ENCODE assay signal across 1 cellular context in the genomic region with DNA sequence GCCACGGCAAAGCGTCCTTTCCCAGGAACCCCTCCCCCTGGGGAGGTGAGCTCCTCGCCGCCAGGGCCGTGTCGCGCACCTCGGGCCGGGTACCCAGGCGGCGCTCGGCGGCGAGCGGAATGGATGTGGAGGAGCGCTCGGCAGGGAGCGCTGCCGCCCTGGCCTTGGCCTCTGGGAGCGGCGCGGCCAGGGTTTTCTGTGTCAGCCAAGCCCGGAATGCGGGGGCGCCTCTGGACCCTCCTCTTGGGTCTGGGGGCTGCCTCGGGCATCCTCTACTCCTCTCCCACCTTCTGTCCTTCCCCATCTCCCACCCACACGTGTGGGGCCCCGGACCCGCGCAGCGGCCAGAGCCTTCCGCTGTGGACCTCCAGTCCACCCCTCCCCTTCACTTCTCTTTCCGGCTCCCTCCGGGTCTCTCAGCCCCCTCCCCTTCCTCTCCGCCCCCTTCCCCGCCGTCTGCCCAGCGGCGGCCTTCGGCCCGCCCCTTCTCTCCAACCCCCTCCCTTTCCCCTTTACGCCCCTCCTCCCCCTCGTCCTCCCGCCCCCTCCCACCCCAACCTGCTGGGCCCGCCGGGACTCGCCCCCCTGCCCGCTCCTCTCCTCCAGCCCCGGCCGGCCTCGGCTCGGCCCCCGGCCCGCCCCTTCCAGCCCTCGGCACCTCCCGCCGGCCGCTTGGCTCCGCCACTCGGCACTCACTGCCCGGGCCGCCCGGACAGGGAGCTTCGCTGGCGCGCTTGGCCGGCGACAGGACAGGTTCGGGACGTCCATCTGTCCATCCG.
A peak's percentile ranks its signal among the peaks of the same experiment; 100 is the strongest.
TF ChIP-seq lines count a peak whose summit lies in the region.

A gene (plus strand): TSS at position 684 of the 779 bp plus-strand sequence. CDS start 129 bp downstream, outside the sequence.

TF ChIP-seq in K562, 482 proteins besides CTCF, POLR2A, EP300 and RAD21 (continued from another document and continues in another):
- TF ChIP-seq, protein P1, sequence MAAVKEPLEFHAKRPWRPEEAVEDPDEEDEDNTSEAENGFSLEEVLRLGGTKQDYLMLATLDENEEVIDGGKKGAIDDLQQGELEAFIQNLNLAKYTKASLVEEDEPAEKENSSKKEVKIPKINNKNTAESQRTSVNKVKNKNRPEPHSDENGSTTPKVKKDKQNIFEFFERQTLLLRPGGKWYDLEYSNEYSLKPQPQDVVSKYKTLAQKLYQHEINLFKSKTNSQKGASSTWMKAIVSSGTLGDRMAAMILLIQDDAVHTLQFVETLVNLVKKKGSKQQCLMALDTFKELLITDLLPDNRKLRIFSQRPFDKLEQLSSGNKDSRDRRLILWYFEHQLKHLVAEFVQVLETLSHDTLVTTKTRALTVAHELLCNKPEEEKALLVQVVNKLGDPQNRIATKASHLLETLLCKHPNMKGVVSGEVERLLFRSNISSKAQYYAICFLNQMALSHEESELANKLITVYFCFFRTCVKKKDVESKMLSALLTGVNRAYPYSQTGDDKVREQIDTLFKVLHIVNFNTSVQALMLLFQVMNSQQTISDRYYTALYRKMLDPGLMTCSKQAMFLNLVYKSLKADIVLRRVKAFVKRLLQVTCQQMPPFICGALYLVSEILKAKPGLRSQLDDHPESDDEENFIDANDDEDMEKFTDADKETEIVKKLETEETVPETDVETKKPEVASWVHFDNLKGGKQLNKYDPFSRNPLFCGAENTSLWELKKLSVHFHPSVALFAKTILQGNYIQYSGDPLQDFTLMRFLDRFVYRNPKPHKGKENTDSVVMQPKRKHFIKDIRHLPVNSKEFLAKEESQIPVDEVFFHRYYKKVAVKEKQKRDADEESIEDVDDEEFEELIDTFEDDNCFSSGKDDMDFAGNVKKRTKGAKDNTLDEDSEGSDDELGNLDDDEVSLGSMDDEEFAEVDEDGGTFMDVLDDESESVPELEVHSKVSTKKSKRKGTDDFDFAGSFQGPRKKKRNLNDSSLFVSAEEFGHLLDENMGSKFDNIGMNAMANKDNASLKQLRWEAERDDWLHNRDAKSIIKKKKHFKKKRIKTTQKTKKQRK (IDR thresholded peaks at IDR 0.05; ENCODE audit: borderline replicate concordance, low read depth, low read length): no peak
- TF ChIP-seq, protein P2, sequence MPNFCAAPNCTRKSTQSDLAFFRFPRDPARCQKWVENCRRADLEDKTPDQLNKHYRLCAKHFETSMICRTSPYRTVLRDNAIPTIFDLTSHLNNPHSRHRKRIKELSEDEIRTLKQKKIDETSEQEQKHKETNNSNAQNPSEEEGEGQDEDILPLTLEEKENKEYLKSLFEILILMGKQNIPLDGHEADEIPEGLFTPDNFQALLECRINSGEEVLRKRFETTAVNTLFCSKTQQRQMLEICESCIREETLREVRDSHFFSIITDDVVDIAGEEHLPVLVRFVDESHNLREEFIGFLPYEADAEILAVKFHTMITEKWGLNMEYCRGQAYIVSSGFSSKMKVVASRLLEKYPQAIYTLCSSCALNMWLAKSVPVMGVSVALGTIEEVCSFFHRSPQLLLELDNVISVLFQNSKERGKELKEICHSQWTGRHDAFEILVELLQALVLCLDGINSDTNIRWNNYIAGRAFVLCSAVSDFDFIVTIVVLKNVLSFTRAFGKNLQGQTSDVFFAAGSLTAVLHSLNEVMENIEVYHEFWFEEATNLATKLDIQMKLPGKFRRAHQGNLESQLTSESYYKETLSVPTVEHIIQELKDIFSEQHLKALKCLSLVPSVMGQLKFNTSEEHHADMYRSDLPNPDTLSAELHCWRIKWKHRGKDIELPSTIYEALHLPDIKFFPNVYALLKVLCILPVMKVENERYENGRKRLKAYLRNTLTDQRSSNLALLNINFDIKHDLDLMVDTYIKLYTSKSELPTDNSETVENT (CRISPR knock-in tag; IDR thresholded peaks at IDR 0.05): 0 out of 2 replicates have a peak, but pooled peaks have one; percentile 22
- TF ChIP-seq CHCHD3 (CRISPR knock-in tag; IDR thresholded peaks at IDR 0.05): no peak
- TF ChIP-seq ZNF232 (CRISPR knock-in tag; IDR thresholded peaks at IDR 0.05): no peak
- TF ChIP-seq SIN3B (IDR thresholded peaks at IDR 0.05; ENCODE audit: low read depth): 0 out of 2 replicates have a peak, but pooled peaks have one; percentile 37
- TF ChIP-seq BRCA1 (IDR thresholded peaks at IDR 0.05): no peak
- TF ChIP-seq BRCA1 (CRISPR knock-in tag; IDR thresholded peaks at IDR 0.05): no peak
- TF ChIP-seq DNMT1 (IDR thresholded peaks at IDR 0.05): no peak
- TF ChIP-seq PHB2 (IDR thresholded peaks at IDR 0.05; ENCODE audit: low read depth): no peak
- peak; percentile 64 for TF ChIP-seq KDM5B (IDR thresholded peaks at IDR 0.05; ENCODE audit: insufficient replicate concordance, low read depth, low read length)
- no peak for TF ChIP-seq FOXA3 (CRISPR knock-in tag; conservative IDR thresholded peaks at IDR 0.05 in 1 of 2, IDR thresholded peaks at IDR 0.05 in 1 of 2)
- TF ChIP-seq ARID1B (IDR thresholded peaks at IDR 0.05): peak; percentile 34; the same call in 1 of the 2 replicates
- TF ChIP-seq SIRT6 (IDR thresholded peaks at IDR 0.05; ENCODE audit: low read depth, low read length): no peak
- no peak for TF ChIP-seq ADNP (tag; IDR thresholded peaks at IDR 0.05)
- TF ChIP-seq, protein P3, sequence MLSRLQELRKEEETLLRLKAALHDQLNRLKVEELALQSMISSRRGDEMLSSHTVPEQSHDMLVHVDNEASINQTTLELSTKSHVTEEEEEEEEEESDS (CRISPR knock-in tag; IDR thresholded peaks at IDR 0.05): no peak
- no peak for TF ChIP-seq ARHGAP35 (IDR thresholded peaks at IDR 0.05; ENCODE audit: partially characterized antibody)
- TF ChIP-seq, protein P4, sequence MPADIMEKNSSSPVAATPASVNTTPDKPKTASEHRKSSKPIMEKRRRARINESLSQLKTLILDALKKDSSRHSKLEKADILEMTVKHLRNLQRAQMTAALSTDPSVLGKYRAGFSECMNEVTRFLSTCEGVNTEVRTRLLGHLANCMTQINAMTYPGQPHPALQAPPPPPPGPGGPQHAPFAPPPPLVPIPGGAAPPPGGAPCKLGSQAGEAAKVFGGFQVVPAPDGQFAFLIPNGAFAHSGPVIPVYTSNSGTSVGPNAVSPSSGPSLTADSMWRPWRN (IDR thresholded peaks at IDR 0.05; ENCODE audit: low read depth): no peak
- TF ChIP-seq, protein P5, sequence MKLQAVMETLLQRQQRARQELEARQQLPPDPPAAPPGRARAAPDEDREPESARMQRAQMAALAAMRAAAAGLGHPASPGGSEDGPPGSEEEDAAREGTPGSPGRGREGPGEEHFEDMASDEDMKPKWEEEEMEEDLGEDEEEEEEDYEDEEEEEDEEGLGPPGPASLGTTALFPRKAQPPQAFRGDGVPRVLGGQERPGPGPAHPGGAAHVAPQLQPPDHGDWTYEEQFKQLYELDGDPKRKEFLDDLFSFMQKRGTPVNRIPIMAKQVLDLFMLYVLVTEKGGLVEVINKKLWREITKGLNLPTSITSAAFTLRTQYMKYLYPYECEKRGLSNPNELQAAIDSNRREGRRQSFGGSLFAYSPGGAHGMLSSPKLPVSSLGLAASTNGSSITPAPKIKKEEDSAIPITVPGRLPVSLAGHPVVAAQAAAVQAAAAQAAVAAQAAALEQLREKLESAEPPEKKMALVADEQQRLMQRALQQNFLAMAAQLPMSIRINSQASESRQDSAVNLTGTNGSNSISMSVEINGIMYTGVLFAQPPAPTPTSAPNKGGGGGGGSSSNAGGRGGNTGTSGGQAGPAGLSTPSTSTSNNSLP (IDR thresholded peaks at IDR 0.05; ENCODE audit: borderline replicate concordance, low read depth, low read length): no peak
- TF ChIP-seq, protein P6, sequence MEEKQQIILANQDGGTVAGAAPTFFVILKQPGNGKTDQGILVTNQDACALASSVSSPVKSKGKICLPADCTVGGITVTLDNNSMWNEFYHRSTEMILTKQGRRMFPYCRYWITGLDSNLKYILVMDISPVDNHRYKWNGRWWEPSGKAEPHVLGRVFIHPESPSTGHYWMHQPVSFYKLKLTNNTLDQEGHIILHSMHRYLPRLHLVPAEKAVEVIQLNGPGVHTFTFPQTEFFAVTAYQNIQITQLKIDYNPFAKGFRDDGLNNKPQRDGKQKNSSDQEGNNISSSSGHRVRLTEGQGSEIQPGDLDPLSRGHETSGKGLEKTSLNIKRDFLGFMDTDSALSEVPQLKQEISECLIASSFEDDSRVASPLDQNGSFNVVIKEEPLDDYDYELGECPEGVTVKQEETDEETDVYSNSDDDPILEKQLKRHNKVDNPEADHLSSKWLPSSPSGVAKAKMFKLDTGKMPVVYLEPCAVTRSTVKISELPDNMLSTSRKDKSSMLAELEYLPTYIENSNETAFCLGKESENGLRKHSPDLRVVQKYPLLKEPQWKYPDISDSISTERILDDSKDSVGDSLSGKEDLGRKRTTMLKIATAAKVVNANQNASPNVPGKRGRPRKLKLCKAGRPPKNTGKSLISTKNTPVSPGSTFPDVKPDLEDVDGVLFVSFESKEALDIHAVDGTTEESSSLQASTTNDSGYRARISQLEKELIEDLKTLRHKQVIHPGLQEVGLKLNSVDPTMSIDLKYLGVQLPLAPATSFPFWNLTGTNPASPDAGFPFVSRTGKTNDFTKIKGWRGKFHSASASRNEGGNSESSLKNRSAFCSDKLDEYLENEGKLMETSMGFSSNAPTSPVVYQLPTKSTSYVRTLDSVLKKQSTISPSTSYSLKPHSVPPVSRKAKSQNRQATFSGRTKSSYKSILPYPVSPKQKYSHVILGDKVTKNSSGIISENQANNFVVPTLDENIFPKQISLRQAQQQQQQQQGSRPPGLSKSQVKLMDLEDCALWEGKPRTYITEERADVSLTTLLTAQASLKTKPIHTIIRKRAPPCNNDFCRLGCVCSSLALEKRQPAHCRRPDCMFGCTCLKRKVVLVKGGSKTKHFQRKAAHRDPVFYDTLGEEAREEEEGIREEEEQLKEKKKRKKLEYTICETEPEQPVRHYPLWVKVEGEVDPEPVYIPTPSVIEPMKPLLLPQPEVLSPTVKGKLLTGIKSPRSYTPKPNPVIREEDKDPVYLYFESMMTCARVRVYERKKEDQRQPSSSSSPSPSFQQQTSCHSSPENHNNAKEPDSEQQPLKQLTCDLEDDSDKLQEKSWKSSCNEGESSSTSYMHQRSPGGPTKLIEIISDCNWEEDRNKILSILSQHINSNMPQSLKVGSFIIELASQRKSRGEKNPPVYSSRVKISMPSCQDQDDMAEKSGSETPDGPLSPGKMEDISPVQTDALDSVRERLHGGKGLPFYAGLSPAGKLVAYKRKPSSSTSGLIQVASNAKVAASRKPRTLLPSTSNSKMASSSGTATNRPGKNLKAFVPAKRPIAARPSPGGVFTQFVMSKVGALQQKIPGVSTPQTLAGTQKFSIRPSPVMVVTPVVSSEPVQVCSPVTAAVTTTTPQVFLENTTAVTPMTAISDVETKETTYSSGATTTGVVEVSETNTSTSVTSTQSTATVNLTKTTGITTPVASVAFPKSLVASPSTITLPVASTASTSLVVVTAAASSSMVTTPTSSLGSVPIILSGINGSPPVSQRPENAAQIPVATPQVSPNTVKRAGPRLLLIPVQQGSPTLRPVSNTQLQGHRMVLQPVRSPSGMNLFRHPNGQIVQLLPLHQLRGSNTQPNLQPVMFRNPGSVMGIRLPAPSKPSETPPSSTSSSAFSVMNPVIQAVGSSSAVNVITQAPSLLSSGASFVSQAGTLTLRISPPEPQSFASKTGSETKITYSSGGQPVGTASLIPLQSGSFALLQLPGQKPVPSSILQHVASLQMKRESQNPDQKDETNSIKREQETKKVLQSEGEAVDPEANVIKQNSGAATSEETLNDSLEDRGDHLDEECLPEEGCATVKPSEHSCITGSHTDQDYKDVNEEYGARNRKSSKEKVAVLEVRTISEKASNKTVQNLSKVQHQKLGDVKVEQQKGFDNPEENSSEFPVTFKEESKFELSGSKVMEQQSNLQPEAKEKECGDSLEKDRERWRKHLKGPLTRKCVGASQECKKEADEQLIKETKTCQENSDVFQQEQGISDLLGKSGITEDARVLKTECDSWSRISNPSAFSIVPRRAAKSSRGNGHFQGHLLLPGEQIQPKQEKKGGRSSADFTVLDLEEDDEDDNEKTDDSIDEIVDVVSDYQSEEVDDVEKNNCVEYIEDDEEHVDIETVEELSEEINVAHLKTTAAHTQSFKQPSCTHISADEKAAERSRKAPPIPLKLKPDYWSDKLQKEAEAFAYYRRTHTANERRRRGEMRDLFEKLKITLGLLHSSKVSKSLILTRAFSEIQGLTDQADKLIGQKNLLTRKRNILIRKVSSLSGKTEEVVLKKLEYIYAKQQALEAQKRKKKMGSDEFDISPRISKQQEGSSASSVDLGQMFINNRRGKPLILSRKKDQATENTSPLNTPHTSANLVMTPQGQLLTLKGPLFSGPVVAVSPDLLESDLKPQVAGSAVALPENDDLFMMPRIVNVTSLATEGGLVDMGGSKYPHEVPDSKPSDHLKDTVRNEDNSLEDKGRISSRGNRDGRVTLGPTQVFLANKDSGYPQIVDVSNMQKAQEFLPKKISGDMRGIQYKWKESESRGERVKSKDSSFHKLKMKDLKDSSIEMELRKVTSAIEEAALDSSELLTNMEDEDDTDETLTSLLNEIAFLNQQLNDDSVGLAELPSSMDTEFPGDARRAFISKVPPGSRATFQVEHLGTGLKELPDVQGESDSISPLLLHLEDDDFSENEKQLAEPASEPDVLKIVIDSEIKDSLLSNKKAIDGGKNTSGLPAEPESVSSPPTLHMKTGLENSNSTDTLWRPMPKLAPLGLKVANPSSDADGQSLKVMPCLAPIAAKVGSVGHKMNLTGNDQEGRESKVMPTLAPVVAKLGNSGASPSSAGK (IDR thresholded peaks at IDR 0.05): no peak
